Comparison of ENCODE assay signal across 8 cellular contexts in genomic region chr3:52983828-52984227, GRCh38.
DNase-seq lines count a peak whose midpoint lies in the region; ATAC-seq and TF ChIP-seq lines count a peak whose summit lies in the region.

No MANE protein-coding gene starts in this region.

- peaks cover 38% of the 10 kb centered on the region for H3K4me1 ChIP-seq in CD8-positive, alpha-beta T cell (ENCODE audit: insufficient read depth, low read length)
- no peaks in the 10 kb centered on the region for H3K4me1 ChIP-seq in neural progenitor cell

- no peaks in the 10 kb centered on the region for H3K9me3 ChIP-seq in CD8-positive, alpha-beta T cell (ENCODE audit: low read length)
- H3K9me3 ChIP-seq in neural progenitor cell (ENCODE audit: low read depth) = no peaks in the 10 kb centered on the region

- no peaks in the 10 kb centered on the region for H3K27me3 Mint-ChIP-seq in CD8-positive, alpha-beta T cell (ENCODE audit: low read depth)
- no peaks in the 10 kb centered on the region for H3K27me3 Mint-ChIP-seq in neural progenitor cell (ENCODE audit: insufficient read depth, low read depth)

- CTCF ChIA-PET in CD8-positive, alpha-beta T cell (lab: Charles Lee) = interaction anchor here (1.0 to 2.3 kb wide), 6 partner anchors 12 to 62 kb away, joined by 3 to 14 read pairs (median 4); partner anchors contain the start of gene SFMBT1

- no peaks in the 10 kb centered on the region for H3K9me3 Mint-ChIP-seq in CD8-positive, alpha-beta T cell
- peaks cover 8% of the 10 kb centered on the region for H3K9me3 Mint-ChIP-seq in neural progenitor cell

- H3K4me2 ChIP-seq in neural progenitor cell = no peak overlapping the region

- TF ChIP-seq CTCF in CD8-positive, alpha-beta T cell (IDR thresholded peaks at IDR 0.05) = no peak
- TF ChIP-seq CTCF in neural progenitor cell (IDR thresholded peaks at IDR 0.05) = no peak

- peak overlapping the region; percentile 26 for H3K27ac ChIP-seq in CD8-positive, alpha-beta T cell (ENCODE audit: low read depth, low read length)
- no peak overlapping the region for H3K27ac ChIP-seq in neural progenitor cell

- POLR2A ChIA-PET in CD8-positive, alpha-beta T cell (lab: Charles Lee) = interaction anchor here (0.6 to 2.1 kb wide), 9 partner anchors 10 to 216 kb away, joined by 3 to 9 read pairs (median 5); partner anchors contain the start of genes SFMBT1 and STIMATE

- DNase-seq in CD8-positive, alpha-beta T cell = no peak
- DNase-seq in germinal center (ENCODE audit: low spot score) (peak; percentile 24), nucleus accumbens (lab: John Stamatoyannopoulos, UW) (no peak), neural progenitor cell (ENCODE audit: low spot score) (no peak)
- no peak for DNase-seq in activated effector memory CD4-positive, alpha-beta T cell treated with anti-CD3 and anti-CD28 coated beads, Interleukin-2, amount 50 U/mL, for 16 hours

- H3K27ac Mint-ChIP-seq in CD8-positive, alpha-beta T cell = peak overlapping the region; percentile 87
- no peak overlapping the region for H3K27ac Mint-ChIP-seq in neural progenitor cell

- H3K79me2 ChIP-seq in neural progenitor cell (ENCODE audit: low read depth) = no peaks in the 10 kb centered on the region

- no peak overlapping the region for H3K4me3 ChIP-seq in CD8-positive, alpha-beta T cell (ENCODE audit: low read depth, low read length)
- no peak overlapping the region for H3K4me3 ChIP-seq in neural progenitor cell

- no peaks in the 10 kb centered on the region for H3K27me3 ChIP-seq in CD8-positive, alpha-beta T cell (ENCODE audit: insufficient read depth, low read length)
- no peaks in the 10 kb centered on the region for H3K27me3 ChIP-seq in neural progenitor cell

- no peaks in the 10 kb centered on the region for H3F3A ChIP-seq in neural progenitor cell (ENCODE audit: low read depth)

- no peak for ATAC-seq in CD8-positive, alpha-beta T cell
- ATAC-seq in GM21381 (IDR thresholded peaks at IDR 0.05; ENCODE audit: unreplicated experiment) (peak; percentile 21), HG03575 (IDR thresholded peaks at IDR 0.05; ENCODE audit: extremely low read depth, insufficient number of reproducible peaks, low FRiP score, unreplicated experiment) (peak; percentile 10), GM19395 (IDR thresholded peaks at IDR 0.05; ENCODE audit: unreplicated experiment) (no peak)

- intact Hi-C loops in CD8-positive, alpha-beta T cell (cut with DNase I, micrococcal nuclease) = loop anchor here (1.0 to 5.0 kb wide), 3 partner anchors 47 to 87 kb away; partner anchors contain the start of genes SFMBT1 (in 2 of the 2) and STIMATE (in 1 of the 2)

- H2AFZ ChIP-seq in neural progenitor cell (replicated peaks) = no peak overlapping the region

- H3K4me1 Mint-ChIP-seq in CD8-positive, alpha-beta T cell (ENCODE audit: low read depth) = peaks cover 46% of the 10 kb centered on the region
- H3K4me1 Mint-ChIP-seq in neural progenitor cell = no peaks in the 10 kb centered on the region

- no peaks in the 10 kb centered on the region for H3K36me3 ChIP-seq in CD8-positive, alpha-beta T cell (ENCODE audit: insufficient read depth, low read length)
- no peaks in the 10 kb centered on the region for H3K36me3 ChIP-seq in neural progenitor cell

- no peaks in the 10 kb centered on the region for H4K20me1 ChIP-seq in neural progenitor cell (ENCODE audit: low read depth)

- H3K36me3 Mint-ChIP-seq in CD8-positive, alpha-beta T cell = no peaks in the 10 kb centered on the region
- H3K36me3 Mint-ChIP-seq in neural progenitor cell = no peaks in the 10 kb centered on the region

- peak overlapping the region; percentile 68 for H3K4me3 Mint-ChIP-seq in CD8-positive, alpha-beta T cell
- H3K4me3 Mint-ChIP-seq in neural progenitor cell = no peak overlapping the region

- H3K9ac ChIP-seq in neural progenitor cell = no peak overlapping the region

Comparison
In these comparisons a context has a peak if more than half of its experiments do, and no peak if none do; other contexts are left out.
1. ATAC-seq: peak in GM21381 (single experiment) and HG03575 (single experiment); none in CD8-positive, alpha-beta T cell (single experiment) and GM19395 (single experiment).